14 cellular contexts compared by ENCODE assay signal in the genomic region with DNA sequence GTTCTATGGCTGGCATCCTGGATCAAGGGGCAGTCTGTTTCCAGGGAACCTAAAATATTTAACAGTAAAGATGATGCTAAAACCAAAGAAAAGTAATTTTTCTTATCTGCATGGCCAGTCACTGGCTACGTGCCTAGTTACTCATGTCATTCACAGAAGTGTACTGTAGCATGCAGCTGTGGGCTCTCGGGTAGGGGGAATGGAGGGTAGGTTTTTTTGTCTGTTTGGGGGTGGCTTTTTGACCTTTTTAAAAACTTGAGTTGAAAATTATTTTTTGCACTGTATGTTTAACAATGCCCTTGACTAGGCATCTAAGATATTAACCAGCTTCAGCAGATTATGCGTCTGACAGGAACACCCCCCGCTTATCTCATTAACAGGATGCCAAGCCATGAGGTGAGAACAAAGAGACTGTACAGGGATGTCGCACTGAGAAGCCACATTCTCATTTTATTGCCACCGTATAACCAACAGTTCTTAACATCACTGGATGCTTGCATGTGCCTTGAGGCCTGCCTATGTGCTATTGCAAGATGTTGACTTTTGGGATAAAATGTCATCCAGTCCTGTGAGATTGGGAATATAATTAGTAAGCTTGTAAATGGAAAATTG. TPM values are rescaled to one million over a fixed set of nuclear protein-coding genes. Genes with fewer than 3 reads are reported as not detected.
DNase-seq lines count a peak whose midpoint lies in the region; ATAC-seq and TF ChIP-seq lines count a peak whose summit lies in the region.
"Had no signal": no experiment of that assay in that cellular context is flagged by ENCODE, and none has a peak within 500 bp of the region (broad histone marks: within the 10 kb centered on the region; RNA-seq: fewer than 3 reads in every experiment).

No MANE protein-coding gene starts in this region.

- peaks cover 43% of the 10 kb centered on the region for H3K36me3 Mint-ChIP-seq in activated CD4-positive, alpha-beta T cell treated with anti-CD3 and anti-CD28 coated beads, Interleukin-2, amount 10 ng/mL, durations not matched to agents 7 days and 5 days (ENCODE audit: low read depth)
- H3K36me3 Mint-ChIP-seq in activated naive CD8-positive, alpha-beta T cell treated with anti-CD3 and anti-CD28 coated beads, Interleukin-2, amount 50 U/mL, for 24 hours (ENCODE audit: low read depth) = peaks cover 2% of the 10 kb centered on the region
- H3K36me3 Mint-ChIP-seq in naive thymus-derived CD4-positive, alpha-beta T cell = peaks cover 3 to 22% (median 16%) of the 10 kb centered on the region in 5 donors

- H3K27ac Mint-ChIP-seq in activated CD4-positive, alpha-beta T cell treated with anti-CD3 and anti-CD28 coated beads, Interleukin-2, amount 10 ng/mL, durations not matched to agents 7 days and 5 days = peak overlapping the region; percentile 80
- peak overlapping the region; percentile 24 for H3K27ac Mint-ChIP-seq in activated naive CD8-positive, alpha-beta T cell treated with anti-CD3 and anti-CD28 coated beads, Interleukin-2, amount 50 U/mL, for 24 hours
- H3K27ac Mint-ChIP-seq in naive thymus-derived CD4-positive, alpha-beta T cell = peak overlapping the region in 8 of 9 donors; percentile 87 to 97 (median 92)

- peak; percentile 37 for ATAC-seq in activated naive CD8-positive, alpha-beta T cell treated with anti-CD3 and anti-CD28 coated beads, Interleukin-2, amount 50 U/mL, for 24 hours
- peak; percentile 89 for ATAC-seq in naive thymus-derived CD4-positive, alpha-beta T cell
- ATAC-seq in HG02763 (IDR thresholded peaks at IDR 0.05; ENCODE audit: unreplicated experiment) (no peak), body of pancreas (no peak)

- CTCF ChIA-PET in activated CD4-positive, alpha-beta T cell treated with anti-CD3 and anti-CD28 coated beads, Interleukin-2, amount 10 ng/mL, durations not matched to agents 7 days and 5 days (lab: Charles Lee) = interaction anchor here (1.8 kb wide), 1 partner anchor 72 kb away, joined by 9 read pairs; the partner anchor contains the start of gene MAPK14
- CTCF ChIA-PET in naive thymus-derived CD4-positive, alpha-beta T cell (lab: Charles Lee) = interaction anchor here (0.6 to 2.8 kb wide), 5 partner anchors 9 to 73 kb away, joined by 3 to 14 read pairs (median 3); partner anchors contain the start of gene MAPK14

- H3K27me3 Mint-ChIP-seq in activated CD4-positive, alpha-beta T cell treated with anti-CD3 and anti-CD28 coated beads, Interleukin-2, amount 10 ng/mL, durations not matched to agents 7 days and 5 days = no peaks in the 10 kb centered on the region
- no peaks in the 10 kb centered on the region for H3K27me3 Mint-ChIP-seq in activated naive CD8-positive, alpha-beta T cell treated with anti-CD3 and anti-CD28 coated beads, Interleukin-2, amount 50 U/mL, for 24 hours
- H3K27me3 Mint-ChIP-seq in naive thymus-derived CD4-positive, alpha-beta T cell = no peaks in the 10 kb centered on the region

- no peak for TF ChIP-seq CTCF in Loucy (conservative IDR thresholded peaks at IDR 0.05; ENCODE audit: low read length)
- TF ChIP-seq CTCF in body of pancreas (IDR thresholded peaks at IDR 0.05) = no peak

- no peak for TF ChIP-seq POLR2A in body of pancreas (IDR thresholded peaks at IDR 0.05)

- H3K9ac ChIP-seq in Loucy (ENCODE audit: low read depth, low read length, poor library complexity, severe bottlenecking) = peak overlapping the region; percentile 83
- H3K9ac ChIP-seq: GM23248 had no signal

- 29 to 31% methylated on average over 6 of the region's 6 CpGs for WGBS in body of pancreas, 2 donors

- H3K36me3 ChIP-seq in Loucy (ENCODE audit: insufficient read depth, low read length) = peaks cover 49% of the 10 kb centered on the region; the same call in 1 of the 2 replicates
- peaks cover 7 to 36% (median 8%) of the 10 kb centered on the region in 3 experiments for H3K36me3 ChIP-seq in naive thymus-derived CD4-positive, alpha-beta T cell (ENCODE audit: control insufficient read depth in 2 of 3, insufficient read depth in 3 of 3, low read length in 3 of 3)
- peaks cover 0 to 12% of the 10 kb centered on the region in 2 donors for H3K36me3 ChIP-seq in body of pancreas (replicated peaks in 1 of 2; ENCODE audit: insufficient read depth in 1 of 2, low read depth in 2 of 2)

- intact Hi-C loops in naive thymus-derived CD4-positive, alpha-beta T cell (cut with micrococcal nuclease) = loop anchor here (1.0 to 10.0 kb wide), 7 partner anchors 9 to 578 kb away; partner anchors contain the start of genes ARMC12 (in 1 of the 2) and SRPK1 (in 1 of the 2)
- intact Hi-C loops in body of pancreas (cut with DNase I) = no loop called here

- H3K4me1 ChIP-seq in Loucy (ENCODE audit: insufficient read depth, low read length, poor library complexity, severe bottlenecking) (peaks cover 79% of the 10 kb centered on the region), body of pancreas (peaks cover 6% of the 10 kb centered on the region)
- peaks cover 32 to 35% of the 10 kb centered on the region in 2 donors for H3K4me1 ChIP-seq in naive thymus-derived CD4-positive, alpha-beta T cell (ENCODE audit: control insufficient read depth in 2 of 2, insufficient read depth in 2 of 2, low read length in 2 of 2)

- H3F3A ChIP-seq in Loucy (ENCODE audit: low read depth) = peaks cover 28% of the 10 kb centered on the region

- H3K79me2 ChIP-seq in Loucy (ENCODE audit: insufficient read depth, low read length) = peaks cover 56% of the 10 kb centered on the region

- peak; percentile 58 for DNase-seq in activated CD4-positive, alpha-beta T cell treated with anti-CD3 and anti-CD28 coated beads, Interleukin-2, amount 10 ng/mL, durations not matched to agents 7 days and 5 days
- DNase-seq in activated CD4-positive, alpha-beta T cell treated with anti-CD3 and anti-CD28 coated beads for 48 hours = no peak
- no peak for DNase-seq in activated naive CD8-positive, alpha-beta T cell treated with anti-CD3 and anti-CD28 coated beads, Interleukin-2, amount 50 U/mL, for 24 hours
- DNase-seq in naive thymus-derived CD4-positive, alpha-beta T cell = peak in 7 of 9 donors; percentile 63 to 81 (median 74)
- DNase-seq in NCI-H2029 treated with DMSO at 0.1 percent for 48 hours (lab: John Stamatoyannopoulos, UW) = no peak
- DNase-seq in body of pancreas = no peak
- DNase-seq: activated effector memory CD4-positive, alpha-beta T cell treated with anti-CD3 and anti-CD28 coated beads, Interleukin-2, amount 50 U/mL, for 16 hours; GM23248; NCI-H774; SHP77 treated with DMSO at 0.1 percent for 48 hours; stimulated activated CD4-positive, alpha-beta T cell treated with anti-CD3 and anti-CD28 coated beads, Interleukin-15, amount 100 ng/mL, for 24 hours had no signal

- H3K4me2 ChIP-seq in Loucy (ENCODE audit: low read depth, low read length, poor library complexity, severe bottlenecking) = peak overlapping the region; percentile 84

- H3K9me3 ChIP-seq in Loucy (ENCODE audit: insufficient read depth, low read depth, low read length) (no peaks in the 10 kb centered on the region), body of pancreas (no peaks in the 10 kb centered on the region)
- H3K9me3 ChIP-seq in naive thymus-derived CD4-positive, alpha-beta T cell (ENCODE audit: control insufficient read depth in 2 of 3, low read length in 3 of 3) = no peaks in the 10 kb centered on the region

- no peaks in the 10 kb centered on the region for H3K9me2 ChIP-seq in Loucy (replicated peaks; ENCODE audit: low read depth, low read length)

- peak overlapping the region; percentile 16 for H3K4me3 Mint-ChIP-seq in activated CD4-positive, alpha-beta T cell treated with anti-CD3 and anti-CD28 coated beads, Interleukin-2, amount 10 ng/mL, durations not matched to agents 7 days and 5 days
- no peak overlapping the region for H3K4me3 Mint-ChIP-seq in activated naive CD8-positive, alpha-beta T cell treated with anti-CD3 and anti-CD28 coated beads, Interleukin-2, amount 50 U/mL, for 24 hours
- H3K4me3 Mint-ChIP-seq in naive thymus-derived CD4-positive, alpha-beta T cell = peak overlapping the region in 9 of 10 donors; percentile 56 to 85 (median 73)

- H3K4me1 Mint-ChIP-seq in activated CD4-positive, alpha-beta T cell treated with anti-CD3 and anti-CD28 coated beads, Interleukin-2, amount 10 ng/mL, durations not matched to agents 7 days and 5 days = peaks cover 39% of the 10 kb centered on the region
- H3K4me1 Mint-ChIP-seq in activated naive CD8-positive, alpha-beta T cell treated with anti-CD3 and anti-CD28 coated beads, Interleukin-2, amount 50 U/mL, for 24 hours = peaks cover 25% of the 10 kb centered on the region
- H3K4me1 Mint-ChIP-seq in naive thymus-derived CD4-positive, alpha-beta T cell = peaks cover 29 to 73% (median 66%) of the 10 kb centered on the region in 7 donors

- POLR2A ChIA-PET in activated CD4-positive, alpha-beta T cell treated with anti-CD3 and anti-CD28 coated beads, Interleukin-2, amount 10 ng/mL, durations not matched to agents 7 days and 5 days (lab: Charles Lee) = interaction anchor here (1.2 kb wide), 1 partner anchor 31 kb away, joined by 3 read pairs; no protein-coding TSS in a partner anchor
- POLR2A ChIA-PET in naive thymus-derived CD4-positive, alpha-beta T cell (lab: Charles Lee) = interaction anchor here (0.6 to 3.3 kb wide), 10 partner anchors 8 to 96 kb away, joined by 3 to 22 read pairs (median 6); partner anchors contain the start of genes MAPK13 and MAPK14

- H3K4me3 ChIP-seq in Loucy (ENCODE audit: low read length, poor library complexity, severe bottlenecking) = peak overlapping the region; percentile 66
- peak overlapping the region; percentile 6 for H3K4me3 ChIP-seq in naive thymus-derived CD4-positive, alpha-beta T cell (ENCODE audit: low read length)
- no peak overlapping the region for H3K4me3 ChIP-seq in body of pancreas
- H3K4me3 ChIP-seq: coronary artery, GM23248 had no signal

- no peaks in the 10 kb centered on the region for H4K20me1 ChIP-seq in Loucy (ENCODE audit: insufficient read depth, low read length, poor library complexity, severe bottlenecking)

- peak overlapping the region; percentile 52 for H3K27ac ChIP-seq in naive thymus-derived CD4-positive, alpha-beta T cell (ENCODE audit: low read depth, low read length)
- H3K27ac ChIP-seq in body of pancreas = no peak overlapping the region
- H3K27ac ChIP-seq: coronary artery, GM23248 had no signal

- H2AFZ ChIP-seq in Loucy (ENCODE audit: low read length) = no peak overlapping the region
- H2AFZ ChIP-seq: GM23248 had no signal

- no peaks in the 10 kb centered on the region for H3K9me3 Mint-ChIP-seq in activated CD4-positive, alpha-beta T cell treated with anti-CD3 and anti-CD28 coated beads, Interleukin-2, amount 10 ng/mL, durations not matched to agents 7 days and 5 days
- H3K9me3 Mint-ChIP-seq in activated naive CD8-positive, alpha-beta T cell treated with anti-CD3 and anti-CD28 coated beads, Interleukin-2, amount 50 U/mL, for 24 hours = no peaks in the 10 kb centered on the region
- peaks cover 0 to 3% (median 0%) of the 10 kb centered on the region in 11 donors for H3K9me3 Mint-ChIP-seq in naive thymus-derived CD4-positive, alpha-beta T cell

- H3K27me3 ChIP-seq in Loucy (ENCODE audit: insufficient read depth, low read length, poor library complexity, severe bottlenecking) = no peaks in the 10 kb centered on the region
- H3K27me3 ChIP-seq in naive thymus-derived CD4-positive, alpha-beta T cell (ENCODE audit: control insufficient read depth in 2 of 2, insufficient read depth in 2 of 2, low read length in 2 of 2) = no peaks in the 10 kb centered on the region
- no peaks in the 10 kb centered on the region for H3K27me3 ChIP-seq in body of pancreas

RNA-seq across cellular contexts. Expression of gene MAPK13, which starts 30.3 kb away (rescaled TPM):
- total RNA-seq in activated CD4-positive, alpha-beta T cell treated with anti-CD3 and anti-CD28 coated beads, Interleukin-2, amount 10 ng/mL, durations not matched to agents 7 days and 5 days = 10 to 100 TPM; 29.3 to 29.9 TPM
- 10 to 100 TPM; 27.0 to 53.1 (median 33.7) TPM for total RNA-seq in naive thymus-derived CD4-positive, alpha-beta T cell
- polyA plus RNA-seq in naive thymus-derived CD4-positive, alpha-beta T cell = 10 to 100 TPM; 34.2 to 51.4 TPM
- total RNA-seq in body of pancreas = 10 to 100 TPM; 32.2 to 37.9 TPM

Comparison
In these comparisons a context has a peak if more than half of its experiments do, and no peak if none do; other contexts are left out.
1. DNase-seq: peak in activated CD4-positive, alpha-beta T cell treated with anti-CD3 and anti-CD28 coated beads, Interleukin-2, amount 10 ng/mL, durations not matched to agents 7 days and 5 days (single experiment) and naive thymus-derived CD4-positive, alpha-beta T cell (7 of 9); none in activated CD4-positive, alpha-beta T cell treated with anti-CD3 and anti-CD28 coated beads for 48 hours (single experiment), activated naive CD8-positive, alpha-beta T cell treated with anti-CD3 and anti-CD28 coated beads, Interleukin-2, amount 50 U/mL, for 24 hours (single experiment), NCI-H2029 treated with DMSO at 0.1 percent for 48 hours (single experiment) and body of pancreas (0 of 4).
2. H3K27ac Mint-ChIP-seq: peak in every context shown above with its lines; median percentile 92 in naive thymus-derived CD4-positive, alpha-beta T cell; 80 in activated CD4-positive, alpha-beta T cell treated with anti-CD3 and anti-CD28 coated beads, Interleukin-2, amount 10 ng/mL, durations not matched to agents 7 days and 5 days; 24 in activated naive CD8-positive, alpha-beta T cell treated with anti-CD3 and anti-CD28 coated beads, Interleukin-2, amount 50 U/mL, for 24 hours.
3. H3K4me3 ChIP-seq: peak in Loucy (single experiment) and naive thymus-derived CD4-positive, alpha-beta T cell (single experiment); none in body of pancreas (0 of 2).
4. ATAC-seq: peak in activated naive CD8-positive, alpha-beta T cell treated with anti-CD3 and anti-CD28 coated beads, Interleukin-2, amount 50 U/mL, for 24 hours (single experiment) and naive thymus-derived CD4-positive, alpha-beta T cell (single experiment); none in HG02763 (single experiment) and body of pancreas (single experiment).